8 cellular contexts compared by ENCODE assay signal in genomic region chr7:11212080-11212711, GRCh38.
A peak's percentile ranks its signal among the peaks of the same experiment; 100 is the strongest.
DNase-seq lines count a peak whose midpoint lies in the region; ATAC-seq lines count a peak whose summit lies in the region.

No MANE protein-coding gene starts in this region.

- ATAC-seq in GM18498 (IDR thresholded peaks at IDR 0.05; ENCODE audit: unreplicated experiment) (peak; percentile 86), HG02852 (IDR thresholded peaks at IDR 0.05; ENCODE audit: unreplicated experiment) (peak; percentile 71), left colon (peak; percentile 75)

- intact Hi-C loops in left colon (cut with DNase I, micrococcal nuclease): no loop called here

- peak; percentile 34 for DNase-seq in AG08396 (ENCODE audit: low spot score)
- peak; percentile 74 to 93 (median 79) for DNase-seq in NCI-H1417 (lab: John Stamatoyannopoulos, UW)
- DNase-seq in T-helper 1 cell: peak in 3 of 5 donors; percentile 8 to 46 (median 21)
- DNase-seq in central memory CD4-positive, alpha-beta T cell: peak; percentile 11
- peak in 1 of 2 donors; percentile 37 for DNase-seq in left colon
- peak; percentile 7 to 15 for DNase-seq in stimulated activated CD4-positive, alpha-beta T cell treated with anti-CD3 and anti-CD28 coated beads, Interleukin-4, amount 100 ng/mL, for 4 hours
